Comparison of ENCODE assay signal across 11 cellular contexts in the genomic region with DNA sequence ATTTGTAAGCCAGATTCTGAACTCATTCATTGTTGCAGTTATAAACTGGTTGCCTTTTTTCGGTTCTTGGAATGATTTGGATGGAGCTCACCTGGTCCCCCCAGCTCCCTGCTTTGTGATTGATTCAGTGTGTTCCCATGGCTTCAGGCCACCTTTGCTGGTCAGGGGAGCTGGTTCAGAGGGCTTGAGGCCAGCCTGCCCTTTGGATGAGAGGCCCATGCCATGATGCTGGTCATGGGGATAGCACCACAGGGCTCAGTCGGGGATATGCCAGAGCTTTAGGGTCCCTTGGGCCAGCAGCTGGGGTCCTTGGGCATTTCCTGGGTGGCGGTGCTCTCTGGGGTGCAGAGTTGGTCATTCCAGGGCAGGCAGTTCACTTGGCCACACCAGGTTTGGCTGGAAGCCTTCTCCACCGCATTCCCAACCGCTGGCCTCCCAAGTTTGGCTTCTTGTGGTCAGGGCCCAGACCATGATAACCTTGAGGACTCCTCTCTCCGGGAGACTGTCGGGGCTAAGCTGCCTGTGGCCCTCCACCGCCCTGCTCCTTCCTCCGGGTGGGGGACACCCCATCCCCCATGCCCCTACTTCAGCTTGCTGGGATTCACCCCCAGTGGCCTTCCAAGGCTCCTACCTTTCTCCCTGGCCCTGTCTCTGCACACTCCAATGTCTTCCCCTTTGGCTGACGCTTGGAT.
DNase-seq lines count a peak whose midpoint lies in the region; ATAC-seq and TF ChIP-seq lines count a peak whose summit lies in the region.
"Had no signal": no experiment of that assay in that cellular context is flagged by ENCODE, and none has a peak within 500 bp of the region (broad histone marks: within the 10 kb centered on the region; RNA-seq: fewer than 3 reads in every experiment).

No MANE protein-coding gene starts in this region.

- H3K4me3 ChIP-seq in H7 (ENCODE audit: insufficient read depth, low read depth, low read length) (no peak overlapping the region), RWPE2 (ENCODE audit: severe bottlenecking) (no peak overlapping the region), iPS-20b (ENCODE audit: low read length) (no peak overlapping the region), skeletal muscle satellite cell (ENCODE audit: low read length) (peak overlapping the region; percentile 34), uterus (no peak overlapping the region)

- no peak for ATAC-seq in RWPE2 (ENCODE audit: low read depth)

- no peak overlapping the region for H3K27ac Mint-ChIP-seq in activated T-helper 1 cell treated with anti-CD3 and anti-CD28 coated beads, Interleukin-12 subunit alpha, Interleukin-12 subunit beta, Interleukin-2, Interleukin-4 antibody, amounts not matched to agents 30 ng/mL and 10 ng/mL and 1 ng/mL, durations not matched to agents 14 hours and 24 hours and 36 hours
- H3K27ac Mint-ChIP-seq: T-cell had no signal

- no peaks in the 10 kb centered on the region for H3K36me3 Mint-ChIP-seq in activated T-helper 1 cell treated with anti-CD3 and anti-CD28 coated beads, Interleukin-12 subunit alpha, Interleukin-12 subunit beta, Interleukin-2, Interleukin-4 antibody, amounts not matched to agents 30 ng/mL and 10 ng/mL and 1 ng/mL, durations not matched to agents 14 hours and 24 hours and 36 hours (ENCODE audit: low read depth)

- H3K27me3 ChIP-seq in H7 (ENCODE audit: control insufficient read depth, insufficient read depth, low read length), result no peaks in the 10 kb centered on the region
- H3K27me3 ChIP-seq in RWPE2 (ENCODE audit: insufficient read depth, poor library complexity, severe bottlenecking), result no peaks in the 10 kb centered on the region
- H3K27me3 ChIP-seq in iPS-20b (ENCODE audit: insufficient read depth, low read length), result no peaks in the 10 kb centered on the region
- H3K27me3 ChIP-seq in skeletal muscle satellite cell (ENCODE audit: control insufficient read depth, insufficient read depth, low read length), result no peaks in the 10 kb centered on the region
- H3K27me3 ChIP-seq in uterus, result no peaks in the 10 kb centered on the region

- peak overlapping the region; percentile 48; the same call in 1 of the 2 replicates for H3K9ac ChIP-seq in iPS-20b (ENCODE audit: low read depth, low read length)
- no peak overlapping the region for H3K9ac ChIP-seq in skeletal muscle satellite cell (ENCODE audit: low read depth, low read length)

- H3K36me3 ChIP-seq in H7 (replicated peaks; ENCODE audit: control insufficient read depth, insufficient read depth, low read length) (no peaks in the 10 kb centered on the region), RWPE2 (ENCODE audit: low read depth) (no peaks in the 10 kb centered on the region), iPS-20b (ENCODE audit: insufficient read depth, low read depth, low read length) (no peaks in the 10 kb centered on the region), skeletal muscle satellite cell (ENCODE audit: insufficient read depth, low read length) (no peaks in the 10 kb centered on the region), uterus (no peaks in the 10 kb centered on the region)

- TF ChIP-seq POLR2A in uterus (IDR thresholded peaks at IDR 0.05), result no peak

- intact Hi-C loops in activated T-helper 1 cell treated with anti-CD3 and anti-CD28 coated beads, Interleukin-12 subunit alpha, Interleukin-12 subunit beta, Interleukin-2, Interleukin-4 antibody, amounts not matched to agents 30 ng/mL and 10 ng/mL and 1 ng/mL, durations not matched to agents 14 hours and 24 hours and 36 hours (cut with micrococcal nuclease), result no loop called here
- intact Hi-C loops in uterus (cut with DNase I; ENCODE audit: low total_unique reads), result no loop called here

- H3K9me3 ChIP-seq in RWPE2 (ENCODE audit: severe bottlenecking) (no peaks in the 10 kb centered on the region), iPS-20b (ENCODE audit: insufficient read depth, low read depth, low read length) (no peaks in the 10 kb centered on the region), skeletal muscle satellite cell (replicated peaks; ENCODE audit: low read length) (no peaks in the 10 kb centered on the region), uterus (no peaks in the 10 kb centered on the region)

- no peak for TF ChIP-seq CTCF in RWPE2 (IDR thresholded peaks at IDR 0.05; ENCODE audit: poor library complexity, severe bottlenecking)
- no peak for TF ChIP-seq CTCF in uterus (IDR thresholded peaks at IDR 0.05)

- H3K27ac ChIP-seq in RWPE2 (ENCODE audit: poor library complexity, severe bottlenecking), result peak overlapping the region; percentile 93
- H3K27ac ChIP-seq in iPS-20b (ENCODE audit: low read length), result peak overlapping the region; percentile 8
- no peak overlapping the region for H3K27ac ChIP-seq in uterus

- peak overlapping the region; percentile 70 for H3K4me2 ChIP-seq in skeletal muscle satellite cell (ENCODE audit: low read length)

- H3K27me3 Mint-ChIP-seq in activated T-helper 1 cell treated with anti-CD3 and anti-CD28 coated beads, Interleukin-12 subunit alpha, Interleukin-12 subunit beta, Interleukin-2, Interleukin-4 antibody, amounts not matched to agents 30 ng/mL and 10 ng/mL and 1 ng/mL, durations not matched to agents 14 hours and 24 hours and 36 hours (ENCODE audit: insufficient read depth), result no peaks in the 10 kb centered on the region
- H3K27me3 Mint-ChIP-seq: T-cell had no signal

- DNase-seq in H7, result peak; percentile 60
- no peak for DNase-seq in RWPE2 (ENCODE audit: low spot score)
- no peak for DNase-seq in COLO829 (ENCODE audit: low spot score)
- DNase-seq in activated T-helper 1 cell treated with anti-CD3 and anti-CD28 coated beads, Interleukin-12 subunit alpha, Interleukin-12 subunit beta, Interleukin-2, Interleukin-4 antibody, amounts not matched to agents 30 ng/mL and 10 ng/mL and 1 ng/mL, durations not matched to agents 14 hours and 24 hours and 36 hours (ENCODE audit: low spot score), result no peak
- DNase-seq in Kasumi-1 (lab: John Stamatoyannopoulos, UW), result no peak
- no peak for DNase-seq in uterus
- DNase-seq: erythroblast, NCI-H187, T-cell had no signal

- no peaks in the 10 kb centered on the region for H3K4me1 Mint-ChIP-seq in activated T-helper 1 cell treated with anti-CD3 and anti-CD28 coated beads, Interleukin-12 subunit alpha, Interleukin-12 subunit beta, Interleukin-2, Interleukin-4 antibody, amounts not matched to agents 30 ng/mL and 10 ng/mL and 1 ng/mL, durations not matched to agents 14 hours and 24 hours and 36 hours (ENCODE audit: low read depth)

- peaks cover 7% of the 10 kb centered on the region for H3K9me3 Mint-ChIP-seq in activated T-helper 1 cell treated with anti-CD3 and anti-CD28 coated beads, Interleukin-12 subunit alpha, Interleukin-12 subunit beta, Interleukin-2, Interleukin-4 antibody, amounts not matched to agents 30 ng/mL and 10 ng/mL and 1 ng/mL, durations not matched to agents 14 hours and 24 hours and 36 hours

- H3K4me3 Mint-ChIP-seq in activated T-helper 1 cell treated with anti-CD3 and anti-CD28 coated beads, Interleukin-12 subunit alpha, Interleukin-12 subunit beta, Interleukin-2, Interleukin-4 antibody, amounts not matched to agents 30 ng/mL and 10 ng/mL and 1 ng/mL, durations not matched to agents 14 hours and 24 hours and 36 hours, result no peak overlapping the region
- H3K4me3 Mint-ChIP-seq: T-cell had no signal

- H3K4me1 ChIP-seq in RWPE2 (ENCODE audit: insufficient read depth, poor library complexity, severe bottlenecking), result peaks cover 12% of the 10 kb centered on the region
- peaks cover 14% of the 10 kb centered on the region; the same call in 1 of the 2 replicates for H3K4me1 ChIP-seq in iPS-20b (ENCODE audit: insufficient read depth, low read length)
- H3K4me1 ChIP-seq in skeletal muscle satellite cell (ENCODE audit: control insufficient read depth, insufficient read depth, low read length), result peaks cover 27% of the 10 kb centered on the region
- no peaks in the 10 kb centered on the region for H3K4me1 ChIP-seq in uterus

Comparison
In these comparisons a context has a peak if more than half of its experiments do, and no peak if none do; other contexts are left out.
1. H3K27ac ChIP-seq: peak in RWPE2 (single experiment) and iPS-20b (single experiment); none in uterus (0 of 2).